In genomic region chr13:100879255-100879654, GRCh38 we compare ENCODE assay signal across 2 cellular contexts.
TF ChIP-seq lines count a peak whose summit lies in the region.

No MANE protein-coding gene starts in this region.

TF ChIP-seq in GM23338, 12 proteins besides CTCF, POLR2A, EP300 and RAD21:
- TF ChIP-seq CREB1 (CRISPR knock-in tag; IDR thresholded peaks at IDR 0.05; ENCODE audit: low read depth): no peak
- no peak for TF ChIP-seq NANOG (IDR thresholded peaks at IDR 0.05; ENCODE audit: borderline replicate concordance)
- TF ChIP-seq REST (IDR thresholded peaks at IDR 0.05; ENCODE audit: unreplicated experiment): no peak
- TF ChIP-seq ZNF114 (CRISPR knock-in tag; IDR thresholded peaks at IDR 0.05): no peak
TF ChIP-seq in GM23338: peak in this region for 0.

TF ChIP-seq in IMR-90, 13 proteins besides CTCF, POLR2A, EP300 and RAD21:
- TF ChIP-seq RFX5 (IDR thresholded peaks at IDR 0.05; ENCODE audit: low read depth, low read length) (no peak), SMC3 (IDR thresholded peaks at IDR 0.05; ENCODE audit: low read depth, low read length) (no peak), MAZ (IDR thresholded peaks at IDR 0.05; ENCODE audit: borderline replicate concordance, low read depth, low read length) (no peak), MXI1 (IDR thresholded peaks at IDR 0.05; ENCODE audit: borderline replicate concordance, low read depth, low read length) (no peak), FOS (IDR thresholded peaks at IDR 0.05; ENCODE audit: low read depth, low read length) (no peak), BHLHE40 (IDR thresholded peaks at IDR 0.05; ENCODE audit: low read depth, low read length) (no peak), MAFK (IDR thresholded peaks at IDR 0.05; ENCODE audit: low read depth, low read length) (no peak), CHD1 (IDR thresholded peaks at IDR 0.05; ENCODE audit: low read depth, low read length) (no peak), CEBPB (IDR thresholded peaks at IDR 0.05; ENCODE audit: low read depth, low read length) (no peak)
- TF ChIP-seq, protein P1, sequence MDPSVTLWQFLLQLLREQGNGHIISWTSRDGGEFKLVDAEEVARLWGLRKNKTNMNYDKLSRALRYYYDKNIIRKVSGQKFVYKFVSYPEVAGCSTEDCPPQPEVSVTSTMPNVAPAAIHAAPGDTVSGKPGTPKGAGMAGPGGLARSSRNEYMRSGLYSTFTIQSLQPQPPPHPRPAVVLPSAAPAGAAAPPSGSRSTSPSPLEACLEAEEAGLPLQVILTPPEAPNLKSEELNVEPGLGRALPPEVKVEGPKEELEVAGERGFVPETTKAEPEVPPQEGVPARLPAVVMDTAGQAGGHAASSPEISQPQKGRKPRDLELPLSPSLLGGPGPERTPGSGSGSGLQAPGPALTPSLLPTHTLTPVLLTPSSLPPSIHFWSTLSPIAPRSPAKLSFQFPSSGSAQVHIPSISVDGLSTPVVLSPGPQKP (IDR thresholded peaks at IDR 0.05; ENCODE audit: borderline replicate concordance, low read depth, low read length): no peak
